Comparison of ENCODE assay signal across 1 cellular context in the genomic region with DNA sequence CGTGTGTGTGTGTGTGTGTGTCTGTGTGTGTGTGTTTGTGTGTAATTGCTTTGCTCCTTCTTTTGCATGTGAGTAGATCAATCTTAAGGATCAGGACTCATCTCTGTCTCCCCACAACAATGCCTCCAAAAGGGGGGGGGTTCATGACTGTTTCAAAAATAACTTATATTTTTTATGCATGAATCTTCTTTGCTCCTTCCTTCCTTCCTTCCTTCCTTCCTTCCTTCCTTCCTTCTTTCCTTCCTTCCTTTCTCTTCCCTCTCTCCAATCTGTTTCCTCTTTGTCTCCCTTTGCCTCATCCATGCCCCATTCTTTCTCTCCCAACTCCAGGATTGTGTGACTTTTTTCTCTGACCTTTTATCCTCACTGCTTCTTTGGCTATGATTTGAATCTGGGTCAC.
TF ChIP-seq lines count a peak whose summit lies in the region.

No MANE protein-coding gene starts in this region.

TF ChIP-seq in WTC11, 78 proteins besides CTCF, POLR2A, EP300 and RAD21:
- TF ChIP-seq, protein P1, sequence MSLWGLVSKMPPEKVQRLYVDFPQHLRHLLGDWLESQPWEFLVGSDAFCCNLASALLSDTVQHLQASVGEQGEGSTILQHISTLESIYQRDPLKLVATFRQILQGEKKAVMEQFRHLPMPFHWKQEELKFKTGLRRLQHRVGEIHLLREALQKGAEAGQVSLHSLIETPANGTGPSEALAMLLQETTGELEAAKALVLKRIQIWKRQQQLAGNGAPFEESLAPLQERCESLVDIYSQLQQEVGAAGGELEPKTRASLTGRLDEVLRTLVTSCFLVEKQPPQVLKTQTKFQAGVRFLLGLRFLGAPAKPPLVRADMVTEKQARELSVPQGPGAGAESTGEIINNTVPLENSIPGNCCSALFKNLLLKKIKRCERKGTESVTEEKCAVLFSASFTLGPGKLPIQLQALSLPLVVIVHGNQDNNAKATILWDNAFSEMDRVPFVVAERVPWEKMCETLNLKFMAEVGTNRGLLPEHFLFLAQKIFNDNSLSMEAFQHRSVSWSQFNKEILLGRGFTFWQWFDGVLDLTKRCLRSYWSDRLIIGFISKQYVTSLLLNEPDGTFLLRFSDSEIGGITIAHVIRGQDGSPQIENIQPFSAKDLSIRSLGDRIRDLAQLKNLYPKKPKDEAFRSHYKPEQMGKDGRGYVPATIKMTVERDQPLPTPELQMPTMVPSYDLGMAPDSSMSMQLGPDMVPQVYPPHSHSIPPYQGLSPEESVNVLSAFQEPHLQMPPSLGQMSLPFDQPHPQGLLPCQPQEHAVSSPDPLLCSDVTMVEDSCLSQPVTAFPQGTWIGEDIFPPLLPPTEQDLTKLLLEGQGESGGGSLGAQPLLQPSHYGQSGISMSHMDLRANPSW (CRISPR knock-in tag; conservative IDR thresholded peaks at IDR 0.05; ENCODE audit: low read depth): no peak
- TF ChIP-seq ZNF138 (CRISPR knock-in tag; conservative IDR thresholded peaks at IDR 0.05) (no peak), SMAD3 (CRISPR knock-in tag; IDR thresholded peaks at IDR 0.05; ENCODE audit: borderline replicate concordance) (no peak), MYBL2 (CRISPR knock-in tag; IDR thresholded peaks at IDR 0.05) (no peak), ZMAT4 (CRISPR knock-in tag; IDR thresholded peaks at IDR 0.05) (no peak), ETV6 (CRISPR knock-in tag; IDR thresholded peaks at IDR 0.05) (no peak), ZNF396 (CRISPR knock-in tag; IDR thresholded peaks at IDR 0.05; ENCODE audit: borderline replicate concordance) (no peak)
- TF ChIP-seq, protein P2, sequence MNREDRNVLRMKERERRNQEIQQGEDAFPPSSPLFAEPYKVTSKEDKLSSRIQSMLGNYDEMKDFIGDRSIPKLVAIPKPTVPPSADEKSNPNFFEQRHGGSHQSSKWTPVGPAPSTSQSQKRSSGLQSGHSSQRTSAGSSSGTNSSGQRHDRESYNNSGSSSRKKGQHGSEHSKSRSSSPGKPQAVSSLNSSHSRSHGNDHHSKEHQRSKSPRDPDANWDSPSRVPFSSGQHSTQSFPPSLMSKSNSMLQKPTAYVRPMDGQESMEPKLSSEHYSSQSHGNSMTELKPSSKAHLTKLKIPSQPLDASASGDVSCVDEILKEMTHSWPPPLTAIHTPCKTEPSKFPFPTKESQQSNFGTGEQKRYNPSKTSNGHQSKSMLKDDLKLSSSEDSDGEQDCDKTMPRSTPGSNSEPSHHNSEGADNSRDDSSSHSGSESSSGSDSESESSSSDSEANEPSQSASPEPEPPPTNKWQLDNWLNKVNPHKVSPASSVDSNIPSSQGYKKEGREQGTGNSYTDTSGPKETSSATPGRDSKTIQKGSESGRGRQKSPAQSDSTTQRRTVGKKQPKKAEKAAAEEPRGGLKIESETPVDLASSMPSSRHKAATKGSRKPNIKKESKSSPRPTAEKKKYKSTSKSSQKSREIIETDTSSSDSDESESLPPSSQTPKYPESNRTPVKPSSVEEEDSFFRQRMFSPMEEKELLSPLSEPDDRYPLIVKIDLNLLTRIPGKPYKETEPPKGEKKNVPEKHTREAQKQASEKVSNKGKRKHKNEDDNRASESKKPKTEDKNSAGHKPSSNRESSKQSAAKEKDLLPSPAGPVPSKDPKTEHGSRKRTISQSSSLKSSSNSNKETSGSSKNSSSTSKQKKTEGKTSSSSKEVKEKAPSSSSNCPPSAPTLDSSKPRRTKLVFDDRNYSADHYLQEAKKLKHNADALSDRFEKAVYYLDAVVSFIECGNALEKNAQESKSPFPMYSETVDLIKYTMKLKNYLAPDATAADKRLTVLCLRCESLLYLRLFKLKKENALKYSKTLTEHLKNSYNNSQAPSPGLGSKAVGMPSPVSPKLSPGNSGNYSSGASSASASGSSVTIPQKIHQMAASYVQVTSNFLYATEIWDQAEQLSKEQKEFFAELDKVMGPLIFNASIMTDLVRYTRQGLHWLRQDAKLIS (CRISPR knock-in tag; IDR thresholded peaks at IDR 0.05; ENCODE audit: borderline replicate concordance): no peak
- TF ChIP-seq, protein P3, sequence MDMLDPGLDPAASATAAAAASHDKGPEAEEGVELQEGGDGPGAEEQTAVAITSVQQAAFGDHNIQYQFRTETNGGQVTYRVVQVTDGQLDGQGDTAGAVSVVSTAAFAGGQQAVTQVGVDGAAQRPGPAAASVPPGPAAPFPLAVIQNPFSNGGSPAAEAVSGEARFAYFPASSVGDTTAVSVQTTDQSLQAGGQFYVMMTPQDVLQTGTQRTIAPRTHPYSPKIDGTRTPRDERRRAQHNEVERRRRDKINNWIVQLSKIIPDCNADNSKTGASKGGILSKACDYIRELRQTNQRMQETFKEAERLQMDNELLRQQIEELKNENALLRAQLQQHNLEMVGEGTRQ (CRISPR knock-in tag; IDR thresholded peaks at IDR 0.05): no peak
